1 cellular context compared by ENCODE assay signal in the genomic region with DNA sequence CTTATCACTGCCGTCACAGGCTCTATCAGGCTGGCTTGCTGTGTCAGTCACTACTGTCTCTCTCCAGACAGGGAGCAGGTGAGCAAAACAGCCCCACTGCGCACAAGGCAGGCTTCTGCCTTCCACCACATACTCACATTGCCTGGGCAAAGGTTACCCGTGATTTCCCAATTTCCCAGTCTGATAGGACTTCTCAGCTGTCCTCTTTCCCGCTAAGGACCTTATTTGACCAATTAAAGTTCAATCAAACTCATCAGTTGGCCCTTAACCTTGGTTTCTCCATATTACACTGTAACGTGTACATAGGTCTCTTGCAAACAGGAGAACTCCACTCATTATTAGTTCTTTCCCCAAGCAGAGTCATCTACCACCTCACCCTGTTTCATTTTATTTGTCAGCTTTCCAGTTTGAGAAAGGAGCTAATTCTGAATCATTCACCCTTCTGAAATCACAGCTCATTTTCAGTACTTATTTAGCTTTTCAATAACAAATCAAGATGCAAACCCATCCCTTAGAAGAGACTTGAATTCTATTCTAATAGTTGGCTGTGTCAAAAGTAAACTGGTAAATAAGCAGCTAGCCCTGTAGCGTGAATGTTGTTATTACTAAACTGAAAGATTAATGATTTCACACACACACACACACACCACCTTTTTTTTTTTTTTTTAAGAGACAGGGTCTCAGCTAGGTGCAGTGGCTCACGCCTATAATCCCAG.
TF ChIP-seq lines count a peak whose summit lies in the region.

No MANE protein-coding gene starts in this region.

TF ChIP-seq in WTC11, 78 proteins besides CTCF, POLR2A, EP300 and RAD21 (continued from another document):
- TF ChIP-seq FOXJ3 (CRISPR knock-in tag; IDR thresholded peaks at IDR 0.05; ENCODE audit: borderline replicate concordance) (no peak), ZBTB21 (CRISPR knock-in tag; IDR thresholded peaks at IDR 0.05; ENCODE audit: borderline replicate concordance) (no peak)
- TF ChIP-seq, protein P1, sequence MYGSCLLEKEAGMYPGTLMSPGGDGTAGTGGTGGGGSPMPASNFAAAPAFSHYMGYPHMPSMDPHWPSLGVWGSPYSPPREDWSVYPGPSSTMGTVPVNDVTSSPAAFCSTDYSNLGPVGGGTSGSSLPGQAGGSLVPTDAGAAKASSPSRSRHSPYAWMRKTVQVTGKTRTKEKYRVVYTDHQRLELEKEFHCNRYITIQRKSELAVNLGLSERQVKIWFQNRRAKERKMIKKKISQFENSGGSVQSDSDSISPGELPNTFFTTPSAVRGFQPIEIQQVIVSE (CRISPR knock-in tag; IDR thresholded peaks at IDR 0.05; ENCODE audit: borderline replicate concordance) = no peak
- TF ChIP-seq, protein P2, sequence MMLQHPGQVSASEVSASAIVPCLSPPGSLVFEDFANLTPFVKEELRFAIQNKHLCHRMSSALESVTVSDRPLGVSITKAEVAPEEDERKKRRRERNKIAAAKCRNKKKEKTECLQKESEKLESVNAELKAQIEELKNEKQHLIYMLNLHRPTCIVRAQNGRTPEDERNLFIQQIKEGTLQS (CRISPR knock-in tag; conservative IDR thresholded peaks at IDR 0.05) = no peak
- TF ChIP-seq, protein P3, sequence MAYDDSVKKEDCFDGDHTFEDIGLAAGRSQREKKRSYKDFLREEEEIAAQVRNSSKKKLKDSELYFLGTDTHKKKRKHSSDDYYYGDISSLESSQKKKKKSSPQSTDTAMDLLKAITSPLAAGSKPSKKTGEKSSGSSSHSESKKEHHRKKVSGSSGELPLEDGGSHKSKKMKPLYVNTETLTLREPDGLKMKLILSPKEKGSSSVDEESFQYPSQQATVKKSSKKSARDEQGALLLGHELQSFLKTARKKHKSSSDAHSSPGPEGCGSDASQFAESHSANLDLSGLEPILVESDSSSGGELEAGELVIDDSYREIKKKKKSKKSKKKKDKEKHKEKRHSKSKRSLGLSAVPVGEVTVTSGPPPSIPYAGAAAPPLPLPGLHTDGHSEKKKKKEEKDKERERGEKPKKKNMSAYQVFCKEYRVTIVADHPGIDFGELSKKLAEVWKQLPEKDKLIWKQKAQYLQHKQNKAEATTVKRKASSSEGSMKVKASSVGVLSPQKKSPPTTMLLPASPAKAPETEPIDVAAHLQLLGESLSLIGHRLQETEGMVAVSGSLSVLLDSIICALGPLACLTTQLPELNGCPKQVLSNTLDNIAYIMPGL (CRISPR knock-in tag; IDR thresholded peaks at IDR 0.05) = no peak
